Comparison of ENCODE assay signal across 13 cellular contexts in genomic region chr6:75290558-75290957, GRCh38. TPM values are rescaled to one million over a fixed set of nuclear protein-coding genes. Genes with fewer than 3 reads are reported as not detected.
DNase-seq lines count a peak whose midpoint lies in the region; ATAC-seq, FAIRE-seq and TF ChIP-seq lines count a peak whose summit lies in the region.
"Had no signal": no experiment of that assay in that cellular context is flagged by ENCODE, and none has a peak within 500 bp of the region (broad histone marks: within the 10 kb centered on the region; RNA-seq: fewer than 3 reads in every experiment).

No MANE protein-coding gene starts in this region.

- in situ Hi-C loops in HepG2 (cut with HindIII; ENCODE audit: extremely low pct_ligation_motif_present, low pct_unique_long_range_greater_than_20kb) = no loop called here

- TF ChIP-seq CTCF in psoas muscle (IDR thresholded peaks at IDR 0.05) (no peak), HepG2 (CRISPR knock-in tag; IDR thresholded peaks at IDR 0.05) (no peak)

- H3K27ac ChIP-seq in HUES48 (ENCODE audit: low read depth, low read length) (peak overlapping the region; percentile 44), iPS-18a (ENCODE audit: low read length) (no peak overlapping the region), psoas muscle (peak overlapping the region; percentile 59), HepG2 (ENCODE audit: extremely low read length, insufficient read depth, low read length) (no peak overlapping the region)
- H3K27ac ChIP-seq: C4-2B, neutrophil had no signal

- H3K4me3 ChIP-seq in HUES48 (ENCODE audit: low read depth, low read length) (no peak overlapping the region), iPS-18a (ENCODE audit: low read length) (no peak overlapping the region), psoas muscle (no peak overlapping the region), HepG2 (replicated peaks in 1 of 3; ENCODE audit: insufficient read depth in 1 of 3, low read depth in 2 of 3, low read length in 3 of 3) (no peak overlapping the region)

- TF ChIP-seq POLR2A in HepG2 (IDR thresholded peaks at IDR 0.05; ENCODE audit: insufficient read depth in 1 of 2, low read depth in 2 of 2, low read length in 2 of 2) = no peak

- TF ChIP-seq EP300 in HepG2 (IDR thresholded peaks at IDR 0.05; ENCODE audit: low read depth in 2 of 2, low read length in 2 of 2) (no peak), HepG2 (CRISPR knock-in tag; IDR thresholded peaks at IDR 0.05; ENCODE audit: borderline replicate concordance) (no peak)

- no peak for FAIRE-seq in HepG2 (lab: Jason Lieb, UNC)

- WGBS in psoas muscle, 3 donors = 51 to 65% (median 54%) methylated on average over 3 of the region's 3 CpGs
- WGBS in HepG2 (ENCODE audit: low lambda C conversion rate) = 93% methylated on average over 3 of the region's 3 CpGs

- intact Hi-C loops in psoas muscle (cut with DNase I) = loop anchor here in 1 of 2 donors (10.0 kb wide), 1 partner anchor 234 kb away; no protein-coding TSS in a partner anchor
- intact Hi-C loops in HepG2 (cut with micrococcal nuclease; ENCODE audit: unreplicated experiment) = no loop called here

- no peaks in the 10 kb centered on the region for H4K20me1 ChIP-seq in HepG2 (ENCODE audit: insufficient read depth, low read length)

- no peak overlapping the region for H2AFZ ChIP-seq in HepG2 (ENCODE audit: low read length)

- POLR2A ChIA-PET in HepG2 (lab: Yijun Ruan, JAX) = no interaction called here

- H3K4me1 ChIP-seq in HUES48 (ENCODE audit: control insufficient read depth, insufficient read depth, low read length) (peaks cover 14% of the 10 kb centered on the region), iPS-18a (ENCODE audit: control insufficient read depth, low read depth, low read length) (peaks cover 15% of the 10 kb centered on the region), psoas muscle (peaks cover 21% of the 10 kb centered on the region), HepG2 (ENCODE audit: insufficient read depth, low read length) (peaks cover 23% of the 10 kb centered on the region)

- BruUV-seq in HepG2 (replicated peaks; lab: Mats Ljungman, UMichigan) = no TSS peak

- no peak overlapping the region for H3K4me2 ChIP-seq in HepG2 (ENCODE audit: low read depth, low read length)

- H3K9me3 ChIP-seq in HUES48 (ENCODE audit: control insufficient read depth, insufficient read depth, low read length) (no peaks in the 10 kb centered on the region), iPS-18a (ENCODE audit: control insufficient read depth, low read depth, low read length) (no peaks in the 10 kb centered on the region), psoas muscle (no peaks in the 10 kb centered on the region), HepG2 (ENCODE audit: low read length) (no peaks in the 10 kb centered on the region)
- H3K9me3 ChIP-seq: neutrophil had no signal

- no peak for ATAC-seq in psoas muscle
- no peak for ATAC-seq in HepG2
- no peak for ATAC-seq in GM18511 (IDR thresholded peaks at IDR 0.05; ENCODE audit: unreplicated experiment)
- ATAC-seq: HCT116 had no signal

- no peak for TF ChIP-seq RAD21 in HepG2 (CRISPR knock-in tag; IDR thresholded peaks at IDR 0.05)

- H3K9ac ChIP-seq in HUES48 (ENCODE audit: low read depth, low read length) = no peak overlapping the region
- H3K9ac ChIP-seq in iPS-18a (ENCODE audit: low read length) = peak overlapping the region; percentile 18
- H3K9ac ChIP-seq in HepG2 (ENCODE audit: insufficient read depth, low read depth, low read length) = no peak overlapping the region

- CTCF ChIA-PET in HepG2 (lab: Yijun Ruan, JAX; ENCODE audit: low intra/inter-chr PET ratio, low total read pairs) = no interaction called here

- peaks cover 1% of the 10 kb centered on the region for H3K79me2 ChIP-seq in HepG2 (ENCODE audit: insufficient read depth, low read length)

- no peaks in the 10 kb centered on the region for H3K27me3 ChIP-seq in HUES48 (ENCODE audit: control insufficient read depth, insufficient read depth, low read length)
- H3K27me3 ChIP-seq in iPS-18a (ENCODE audit: control insufficient read depth, insufficient read depth, low read length) = no peaks in the 10 kb centered on the region
- H3K27me3 ChIP-seq in psoas muscle (ENCODE audit: insufficient read depth in 3 of 3, low read length in 2 of 3) = no peaks in the 10 kb centered on the region
- H3K27me3 ChIP-seq in HepG2 (ENCODE audit: control insufficient read depth in 1 of 2, insufficient read depth in 2 of 2, low read length in 2 of 2) = no peaks in the 10 kb centered on the region
- H3K27me3 ChIP-seq: neutrophil had no signal

- no peaks in the 10 kb centered on the region for H3K36me3 ChIP-seq in HUES48 (ENCODE audit: control insufficient read depth, insufficient read depth, low read length)
- no peaks in the 10 kb centered on the region for H3K36me3 ChIP-seq in iPS-18a (ENCODE audit: control insufficient read depth, low read depth, low read length)
- peaks cover 0 to 8% of the 10 kb centered on the region in 2 donors for H3K36me3 ChIP-seq in psoas muscle (ENCODE audit: insufficient read depth in 1 of 2, low read depth in 1 of 2)
- no peaks in the 10 kb centered on the region for H3K36me3 ChIP-seq in HepG2 (replicated peaks in 1 of 2; ENCODE audit: control insufficient read depth in 1 of 2, insufficient read depth in 2 of 2, low read length in 2 of 2)
- H3K36me3 ChIP-seq: neutrophil had no signal

- peak; percentile 36 for DNase-seq in astrocyte of the hippocampus (ENCODE audit: low read depth, low spot score)
- no peak for DNase-seq in psoas muscle
- no peak for DNase-seq in DMS79 (lab: John Stamatoyannopoulos, UW)
- no peak for DNase-seq in activated naive CD4-positive, alpha-beta T cell (lab: John Stamatoyannopoulos, UW)
- no peak for DNase-seq in HepG2 (ENCODE audit: low spot score)
- DNase-seq: NCI-H1105 treated with DMSO at 0.1 percent for 48 hours, NCI-H510A had no signal

TF ChIP-seq in HepG2, 621 proteins besides CTCF, POLR2A, EP300 and RAD21 (continues in another document):
- no peak for TF ChIP-seq MXD3 (CRISPR knock-in tag; IDR thresholded peaks at IDR 0.05)

RNA-seq across cellular contexts. Expression of gene TMEM30A, which starts 6.0 kb away (rescaled TPM):
- total RNA-seq in psoas muscle (10 to 100 TPM; 30.9 to 52.6 (median 41.6) TPM), HepG2 (2016; rRNA removed; fragmentation: Illumina TruSeq; extraction: Trizol) (38.4 and 54.4 TPM in 2 replicates)
- polyA plus RNA-seq in psoas muscle (10 to 100 TPM; 18.7 to 46.1 (median 37.6) TPM), HepG2 (2011; rRNA removed) (14.9 and 17.6 TPM in 2 replicates)
- 1.8 and 2.4 TPM in 2 replicates for total RNA-seq in HepG2 (2016; cell fraction: cytosol; rRNA removed; fragmentation: Illumina TruSeq; extraction: Trizol; ENCODE audit: low read depth)
- 32.4 and 47.0 TPM in 2 replicates for total RNA-seq in HepG2 (2016; cell fraction: insoluble cytoplasmic fraction; rRNA removed; fragmentation: Illumina TruSeq; extraction: Trizol)
- 9.9 and 10.6 TPM in 2 replicates for total RNA-seq in HepG2 (2016; cell fraction: membrane; rRNA removed; fragmentation: Illumina TruSeq; extraction: Trizol)
- 57.2 and 65.2 TPM in 2 replicates for total RNA-seq in HepG2 (2016; cell fraction: nucleus; rRNA removed; fragmentation: Illumina TruSeq; extraction: Trizol)
- polyA plus RNA-seq in HepG2 (2011; cell fraction: cytosol; rRNA removed) = 6.1 and 11.4 TPM in 2 replicates
- polyA plus RNA-seq in HepG2 (2011; cell fraction: nucleus; rRNA removed) = 11.2 and 15.5 TPM in 2 replicates
- 53.2 and 56.8 TPM in 2 replicates for polyA plus RNA-seq in HepG2 (2012)
- polyA plus RNA-seq in HepG2 (2016; cell fraction: cytosol; fragmentation: Illumina TruSeq; extraction: Trizol; ENCODE audit: low read depth) = 1.9 TPM in 2 replicates
- polyA plus RNA-seq in HepG2 (2016; cell fraction: insoluble cytoplasmic fraction; fragmentation: Illumina TruSeq; extraction: Trizol; ENCODE audit: low read depth) = 28.3 and 31.1 TPM in 2 replicates
- polyA plus RNA-seq in HepG2 (2016; cell fraction: membrane; fragmentation: Illumina TruSeq; extraction: Trizol; ENCODE audit: low read depth) = 5.5 and 5.6 TPM in 2 replicates
- polyA plus RNA-seq in HepG2 (2016; cell fraction: nucleus; fragmentation: Illumina TruSeq; extraction: Trizol; ENCODE audit: insufficient read depth, low read depth) = 68.9 and 74.9 TPM in 2 replicates
- 7.4 and 11.2 TPM in 2 replicates for polyA minus RNA-seq in HepG2 (2011; rRNA and poly(A)+ RNA removed; ENCODE audit: low replicate concordance)
- polyA minus RNA-seq in HepG2 (2011; cell fraction: cytosol; rRNA and poly(A)+ RNA removed) = 18.1 and 24.4 TPM in 2 replicates
- 28.7 and 32.2 TPM in 2 replicates for polyA minus RNA-seq in HepG2 (2011; cell fraction: nucleus; rRNA and poly(A)+ RNA removed)

RNA-seq across cellular contexts. Expression of gene COX7A2, which starts 47.0 kb away (rescaled TPM):
- 100 to 1,000 TPM; 224 to 466 (median 320) TPM for total RNA-seq in psoas muscle
- 100 to 1,000 TPM; 324 to 404 (median 372) TPM for polyA plus RNA-seq in psoas muscle
- total RNA-seq in HepG2 (2016; rRNA removed; fragmentation: Illumina TruSeq; extraction: Trizol) = 481 and 556 TPM in 2 replicates
- total RNA-seq in HepG2 (2016; cell fraction: cytosol; rRNA removed; fragmentation: Illumina TruSeq; extraction: Trizol; ENCODE audit: low read depth) = 280 and 328 TPM in 2 replicates
- 517 and 605 TPM in 2 replicates for total RNA-seq in HepG2 (2016; cell fraction: insoluble cytoplasmic fraction; rRNA removed; fragmentation: Illumina TruSeq; extraction: Trizol)
- 294 and 325 TPM in 2 replicates for total RNA-seq in HepG2 (2016; cell fraction: membrane; rRNA removed; fragmentation: Illumina TruSeq; extraction: Trizol)
- 231 and 261 TPM in 2 replicates for total RNA-seq in HepG2 (2016; cell fraction: nucleus; rRNA removed; fragmentation: Illumina TruSeq; extraction: Trizol)
- polyA plus RNA-seq in HepG2 (2011; rRNA removed) = 311 and 407 TPM in 2 replicates
- 137 and 186 TPM in 2 replicates for polyA plus RNA-seq in HepG2 (2011; cell fraction: cytosol; rRNA removed)
- polyA plus RNA-seq in HepG2 (2011; cell fraction: nucleus; rRNA removed) = 59.1 and 61.9 TPM in 2 replicates
- 241 and 395 TPM in 2 replicates for polyA plus RNA-seq in HepG2 (2012)
- polyA plus RNA-seq in HepG2 (2016; cell fraction: cytosol; fragmentation: Illumina TruSeq; extraction: Trizol; ENCODE audit: low read depth) = 218 and 256 TPM in 2 replicates
- polyA plus RNA-seq in HepG2 (2016; cell fraction: insoluble cytoplasmic fraction; fragmentation: Illumina TruSeq; extraction: Trizol; ENCODE audit: low read depth) = 311 and 334 TPM in 2 replicates
- 165 and 228 TPM in 2 replicates for polyA plus RNA-seq in HepG2 (2016; cell fraction: membrane; fragmentation: Illumina TruSeq; extraction: Trizol; ENCODE audit: low read depth)
- 278 and 326 TPM in 2 replicates for polyA plus RNA-seq in HepG2 (2016; cell fraction: nucleus; fragmentation: Illumina TruSeq; extraction: Trizol; ENCODE audit: insufficient read depth, low read depth)
- polyA minus RNA-seq in HepG2 (2011; rRNA and poly(A)+ RNA removed; ENCODE audit: low replicate concordance) = 63.3 and 108 TPM in 2 replicates
- polyA minus RNA-seq in HepG2 (2011; cell fraction: cytosol; rRNA and poly(A)+ RNA removed) = 36.2 and 38.6 TPM in 2 replicates
- polyA minus RNA-seq in HepG2 (2011; cell fraction: nucleus; rRNA and poly(A)+ RNA removed) = 17.8 and 18.6 TPM in 2 replicates

Comparison
In these comparisons a context has a peak if more than half of its experiments do, and no peak if none do; other contexts are left out.
1. H3K27ac ChIP-seq: peak in HUES48 (single experiment) and psoas muscle (single experiment); none in iPS-18a (single experiment) and HepG2 (single experiment).